ENCODE assay signal across 36 cellular contexts in genomic region chr2:151394509-151394908, GRCh38. TPM values are rescaled to one million over a fixed set of nuclear protein-coding genes. Genes with fewer than 3 reads are reported as not detected.
"Had no signal": no experiment of that assay in that cellular context is flagged by ENCODE, and none has a peak within 500 bp of the region (broad histone marks: within the 10 kb centered on the region; RNA-seq: fewer than 3 reads in every experiment).

No MANE protein-coding gene starts in this region.

- H3K36me3 ChIP-seq: MG63 had no signal

- H3K4me3 ChIP-seq: MG63 had no signal

- DNase-seq: Karpas-422, Kasumi-1, MG63, MM.1S, MV-4-11, NCI-H1048, NCI-H1092, NCI-H1092 treated with DMSO at 0.1 percent for 48 hours, NCI-H1105, NCI-H1105 treated with DMSO at 0.1 percent for 48 hours, NCI-H1417, NCI-H1417 treated with DMSO at 0.1 percent for 48 hours, NCI-H1436, NCI-H1436 treated with DMSO at 0.1 percent for 48 hours, NCI-H146, NCI-H1694, NCI-H1694 treated with DMSO at 0.1 percent for 48 hours, NCI-H187, NCI-H187 treated with DMSO at 0.1 percent for 48 hours, NCI-H1930, NCI-H2029, NCI-H2029 treated with DMSO at 0.1 percent for 48 hours, NCI-H2081, NCI-H2081 treated with DMSO at 0.1 percent for 48 hours, NCI-H2107, NCI-H2171, NCI-H2171 treated with DMSO at 0.1 percent for 48 hours, NCI-H2227 treated with DMSO at 0.1 percent for 48 hours, NCI-H226, NCI-H345, NCI-H446, NCI-H446 treated with DMSO at 0.1 percent for 48 hours, NCI-H510A, NCI-H510A treated with DMSO at 0.1 percent for 48 hours, NCI-H524 had no signal

- H3K9me3 ChIP-seq: MG63 had no signal

- H3K27me3 ChIP-seq: MG63 had no signal

RNA-seq across cellular contexts. Expression of gene TNFAIP6, which starts 37.1 kb away (rescaled TPM):
- total RNA-seq: M059J had no signal
